In genomic region chr9:71383308-71383707, GRCh38 we compare ENCODE assay signal across 24 cellular contexts.
"Had no signal": no experiment of that assay in that cellular context is flagged by ENCODE, and none has a peak within 500 bp of the region (broad histone marks: within the 10 kb centered on the region; RNA-seq: fewer than 3 reads in every experiment).

No MANE protein-coding gene starts in this region.

- H3K4me1 Mint-ChIP-seq: activated T-helper 17 cell treated with anti-CD3 and anti-CD28 coated beads, Interleukin-2, amount 50 U/mL, for 72 hours; nephron; stimulated activated memory B cell treated with anti-CD40 and anti-IgM and Interleukin-4, amounts not matched to agents 10 μg/mL and 1 μg/mL and 100 μg/mL, for 72 hours; T-cell had no signal

- H3K4me3 ChIP-seq: adrenal gland, coronary artery, sigmoid colon, smooth muscle cell, stomach, suprapubic skin, tibial nerve had no signal

- H3K4me3 Mint-ChIP-seq: activated T-cell treated with anti-CD3 and anti-CD28 coated beads, Interleukin-2, amount 50 U/mL, for 24 hours; activated T-helper 17 cell treated with anti-CD3 and anti-CD28 coated beads, Interleukin-2, amount 50 U/mL, for 72 hours; nephron; stimulated activated memory B cell treated with anti-CD40 and anti-IgM and Interleukin-4, amounts not matched to agents 10 μg/mL and 1 μg/mL and 100 μg/mL, for 72 hours; T-cell had no signal

- H3K4me1 ChIP-seq: adrenal gland, sigmoid colon, stomach, suprapubic skin, tibial nerve had no signal

- H3K9me3 ChIP-seq: sigmoid colon, stomach, suprapubic skin, tibial nerve had no signal

- H3K27ac Mint-ChIP-seq: activated naive CD4-positive, alpha-beta T cell treated with anti-CD3 and anti-CD28 coated beads, Interleukin-2, amount 50 U/mL, for 72 hours; activated T-cell treated with anti-CD3 and anti-CD28 coated beads, Interleukin-2, amount 50 U/mL, for 24 hours; activated T-helper 17 cell treated with anti-CD3 and anti-CD28 coated beads, Interleukin-2, amount 50 U/mL, for 72 hours; nephron; progenitor cell of endocrine pancreas; stimulated activated memory B cell treated with anti-CD40 and anti-IgM and Interleukin-4, amounts not matched to agents 10 μg/mL and 1 μg/mL and 100 μg/mL, for 72 hours; T-cell had no signal

- DNase-seq: activated CD4-positive, alpha-beta T cell treated with anti-CD3 and anti-CD28 coated beads for 1 hour; activated CD4-positive, alpha-beta T cell treated with anti-CD3 and anti-CD28 coated beads, Interleukin-2, amount 50 U/mL, for 4 hours; activated CD8-positive, alpha-beta memory T cell treated with anti-CD3 and anti-CD28 coated beads for 24 hours; activated CD8-positive, alpha-beta memory T cell treated with anti-CD3 and anti-CD28 coated beads, Interleukin-2, amount 50 U/mL, for 4 hours; activated T-cell treated with anti-CD3 and anti-CD28 coated beads, Interleukin-2, amount 50 U/mL, for 24 hours; adrenal gland; cerebellar nuclear complex; erythroblast; foreskin melanocyte; retina; sigmoid colon; stimulated activated CD4-positive, alpha-beta T cell treated with anti-CD3 and anti-CD28 coated beads, Interleukin-15, amount 100 ng/mL, for 24 hours; stomach; T-cell; WERI-Rb-1 had no signal

- ATAC-seq: activated naive CD4-positive, alpha-beta T cell treated with anti-CD3 and anti-CD28 coated beads, Interleukin-2, amount 50 U/mL, for 72 hours; activated T-helper 17 cell treated with anti-CD3 and anti-CD28 coated beads, Interleukin-2, amount 50 U/mL, for 72 hours; stimulated activated memory B cell treated with anti-CD40 and anti-IgM and Interleukin-4, amounts not matched to agents 10 μg/mL and 1 μg/mL and 100 μg/mL, for 72 hours; T-cell had no signal

- H3K4me2 ChIP-seq: smooth muscle cell had no signal

- H3K27me3 ChIP-seq: adrenal gland, sigmoid colon, stomach, suprapubic skin, tibial nerve had no signal

- H3K36me3 ChIP-seq: adrenal gland, sigmoid colon, stomach, suprapubic skin, tibial nerve, WERI-Rb-1 had no signal

- H3K36me3 Mint-ChIP-seq: activated naive CD4-positive, alpha-beta T cell treated with anti-CD3 and anti-CD28 coated beads, Interleukin-2, amount 50 U/mL, for 72 hours; stimulated activated memory B cell treated with anti-CD40 and anti-IgM and Interleukin-4, amounts not matched to agents 10 μg/mL and 1 μg/mL and 100 μg/mL, for 72 hours; T-cell had no signal

- H3K27ac ChIP-seq: adrenal gland, coronary artery, sigmoid colon, stomach, suprapubic skin, tibial nerve, WERI-Rb-1 had no signal

- H3K9me3 Mint-ChIP-seq: activated naive CD4-positive, alpha-beta T cell treated with anti-CD3 and anti-CD28 coated beads, Interleukin-2, amount 50 U/mL, for 72 hours; activated T-cell treated with anti-CD3 and anti-CD28 coated beads, Interleukin-2, amount 50 U/mL, for 24 hours; activated T-helper 17 cell treated with anti-CD3 and anti-CD28 coated beads, Interleukin-2, amount 50 U/mL, for 72 hours; nephron; stimulated activated memory B cell treated with anti-CD40 and anti-IgM and Interleukin-4, amounts not matched to agents 10 μg/mL and 1 μg/mL and 100 μg/mL, for 72 hours; T-cell had no signal

- H3K27me3 Mint-ChIP-seq: activated T-cell treated with anti-CD3 and anti-CD28 coated beads, Interleukin-2, amount 50 U/mL, for 24 hours; progenitor cell of endocrine pancreas; stimulated activated memory B cell treated with anti-CD40 and anti-IgM and Interleukin-4, amounts not matched to agents 10 μg/mL and 1 μg/mL and 100 μg/mL, for 72 hours had no signal
